ENCODE assay signal across 8 cellular contexts in genomic region chr10:100265821-100266485, GRCh38. TPM values are rescaled to one million over a fixed set of nuclear protein-coding genes. Genes with fewer than 3 reads are reported as not detected.
DNase-seq lines count a peak whose midpoint lies in the region; ATAC-seq, FAIRE-seq and TF ChIP-seq lines count a peak whose summit lies in the region.

No MANE protein-coding gene starts in this region.

- no peaks in the 10 kb centered on the region for H3F3A ChIP-seq in Loucy (ENCODE audit: low read depth)

- no peak overlapping the region for H3K27ac ChIP-seq in DND-41 (ENCODE audit: low read length)

- H3K79me2 ChIP-seq in DND-41 (ENCODE audit: insufficient read depth, low read length) (peaks cover 61% of the 10 kb centered on the region), Loucy (ENCODE audit: insufficient read depth, low read length) (peaks cover 40% of the 10 kb centered on the region)

- TF ChIP-seq CTCF in DND-41 (IDR thresholded peaks at IDR 0.05; ENCODE audit: borderline replicate concordance, extremely low read depth, low read length, poor library complexity, severe bottlenecking) = no peak
- no peak for TF ChIP-seq CTCF in Loucy (conservative IDR thresholded peaks at IDR 0.05; ENCODE audit: low read length)
- no peak for TF ChIP-seq CTCF in osteocyte (IDR thresholded peaks at IDR 0.05)
- no peak for TF ChIP-seq CTCF in D721Med (IDR thresholded peaks at IDR 0.05; ENCODE audit: insufficient read depth, missing control alignments)

- H2AFZ ChIP-seq in DND-41 (ENCODE audit: low read depth, low read length) = no peak overlapping the region
- no peak overlapping the region for H2AFZ ChIP-seq in Loucy (ENCODE audit: low read length)

- H3K4me1 ChIP-seq in DND-41 (ENCODE audit: insufficient read depth, low read length) = peaks cover 26% of the 10 kb centered on the region
- peaks cover 11% of the 10 kb centered on the region for H3K4me1 ChIP-seq in Loucy (ENCODE audit: insufficient read depth, low read length, poor library complexity, severe bottlenecking)

- H3K4me3 ChIP-seq in DND-41 (ENCODE audit: low read depth in 1 of 2, low read length in 2 of 2) (peak overlapping the region in 1 of 2 experiments; percentile 93; a peak in 3 of 4 replicates), Loucy (ENCODE audit: low read length, poor library complexity, severe bottlenecking) (peak overlapping the region; percentile 89)

- peak overlapping the region; percentile 99 for H3K4me3 Mint-ChIP-seq in central memory CD8-positive, alpha-beta T cell
- peak overlapping the region; percentile 52 for H3K4me3 Mint-ChIP-seq in osteocyte (ENCODE audit: unreplicated experiment)

- H3K36me3 Mint-ChIP-seq in central memory CD8-positive, alpha-beta T cell (ENCODE audit: insufficient read depth) = peaks cover 16% of the 10 kb centered on the region
- H3K36me3 Mint-ChIP-seq in osteocyte (ENCODE audit: unreplicated experiment) = peaks cover 5% of the 10 kb centered on the region

- H4K20me1 ChIP-seq in DND-41 (ENCODE audit: insufficient read depth, low read length) (no peaks in the 10 kb centered on the region; the same call in 1 of the 2 replicates), Loucy (ENCODE audit: insufficient read depth, low read length, poor library complexity, severe bottlenecking) (no peaks in the 10 kb centered on the region)

- H3K27me3 Mint-ChIP-seq in central memory CD8-positive, alpha-beta T cell = no peaks in the 10 kb centered on the region
- no peaks in the 10 kb centered on the region for H3K27me3 Mint-ChIP-seq in osteocyte (ENCODE audit: unreplicated experiment)

- DNase-seq in DND-41 (no peak), osteocyte (ENCODE audit: extremely low spot score, unreplicated experiment) (no peak), NOMO-1 treated with DMSO at 0.1 percent for 48 hours (lab: John Stamatoyannopoulos, UW; ENCODE audit: unreplicated experiment) (no peak), D721Med (ENCODE audit: insufficient read length, low spot score) (no peak)
- DNase-seq in central memory CD8-positive, alpha-beta T cell (ENCODE audit: low spot score in 2 of 2) = no peak
- no peak for DNase-seq in activated CD8-positive, alpha-beta memory T cell treated with anti-CD3 and anti-CD28 coated beads, Interleukin-2, amount 50 U/mL, for 48 hours

- peak overlapping the region; percentile 74 for H3K9ac ChIP-seq in DND-41 (ENCODE audit: low read depth, low read length)
- H3K9ac ChIP-seq in Loucy (ENCODE audit: low read depth, low read length, poor library complexity, severe bottlenecking) = no peak overlapping the region

- no peak for ATAC-seq in DND-41 (ENCODE audit: insufficient read depth, low read depth)
- ATAC-seq in central memory CD8-positive, alpha-beta T cell (replicated peaks; ENCODE audit: extremely low read depth, poor library complexity, severe bottlenecking) = no peak
- ATAC-seq in HG03196 (IDR thresholded peaks at IDR 0.05; ENCODE audit: unreplicated experiment) = no peak

- peaks cover 36% of the 10 kb centered on the region for H3K4me1 Mint-ChIP-seq in central memory CD8-positive, alpha-beta T cell
- peaks cover 12% of the 10 kb centered on the region for H3K4me1 Mint-ChIP-seq in osteocyte (ENCODE audit: unreplicated experiment)

- H3K36me3 ChIP-seq in DND-41 (ENCODE audit: insufficient read depth, low read length) (peaks cover 19% of the 10 kb centered on the region; the same call in 1 of the 2 replicates), Loucy (ENCODE audit: insufficient read depth, low read length) (no peaks in the 10 kb centered on the region)

- no peaks in the 10 kb centered on the region for H3K9me2 ChIP-seq in Loucy (replicated peaks; ENCODE audit: low read depth, low read length)

- no peak overlapping the region for H3K27ac Mint-ChIP-seq in central memory CD8-positive, alpha-beta T cell (ENCODE audit: low read depth)
- no peak overlapping the region for H3K27ac Mint-ChIP-seq in osteocyte (ENCODE audit: unreplicated experiment)

- no peak for FAIRE-seq in D721Med (lab: Jason Lieb, UNC)

- no peaks in the 10 kb centered on the region for H3K9me3 ChIP-seq in DND-41 (ENCODE audit: insufficient read depth, low read length, severe bottlenecking)
- no peaks in the 10 kb centered on the region for H3K9me3 ChIP-seq in Loucy (ENCODE audit: insufficient read depth, low read depth, low read length)

- H3K4me2 ChIP-seq in DND-41 (ENCODE audit: insufficient read depth, low read length) = peak overlapping the region; percentile 83
- H3K4me2 ChIP-seq in Loucy (ENCODE audit: low read depth, low read length, poor library complexity, severe bottlenecking) = peak overlapping the region; percentile 50

- H3K27me3 ChIP-seq in DND-41 (ENCODE audit: insufficient read depth, low read length, poor library complexity) (no peaks in the 10 kb centered on the region), Loucy (ENCODE audit: insufficient read depth, low read length, poor library complexity, severe bottlenecking) (no peaks in the 10 kb centered on the region)

- H3K9me3 Mint-ChIP-seq in central memory CD8-positive, alpha-beta T cell = no peaks in the 10 kb centered on the region
- H3K9me3 Mint-ChIP-seq in osteocyte (ENCODE audit: unreplicated experiment) = peaks cover under 1% of the 10 kb centered on the region

RNA-seq across cellular contexts. Expression of gene CWF19L1, which starts 1.5 kb away (rescaled TPM):
- total RNA-seq in osteocyte = 18.7 and 18.9 TPM in 2 replicates

RNA-seq across cellular contexts. Expression of gene BLOC1S2, which starts 20.5 kb away (rescaled TPM):
- 23.7 and 27.5 TPM in 2 replicates for total RNA-seq in osteocyte

RNA-seq across cellular contexts. Expression of gene CHUK, which starts 36.6 kb away (rescaled TPM):
- total RNA-seq in osteocyte = 17.8 and 18.6 TPM in 2 replicates
